ENCODE assay signal across 8 cellular contexts in genomic region chr17:1485748-1486376, GRCh38. TPM values are rescaled to one million over a fixed set of nuclear protein-coding genes. Genes with fewer than 3 reads are reported as not detected.
DNase-seq lines count a peak whose midpoint lies in the region; ATAC-seq and TF ChIP-seq lines count a peak whose summit lies in the region.

No MANE protein-coding gene starts in this region.

- H3K27ac Mint-ChIP-seq in activated T-cell treated with anti-CD3 and anti-CD28 coated beads, Interleukin-2, amount 50 U/mL, for 72 hours, result no peak overlapping the region
- no peak overlapping the region for H3K27ac Mint-ChIP-seq in nephron progenitor cell

- H3K4me1 Mint-ChIP-seq in activated T-cell treated with anti-CD3 and anti-CD28 coated beads, Interleukin-2, amount 50 U/mL, for 72 hours (ENCODE audit: low read depth), result peaks cover 33% of the 10 kb centered on the region
- H3K4me1 Mint-ChIP-seq in nephron progenitor cell, result peaks cover 63% of the 10 kb centered on the region

- H3K4me3 ChIP-seq in A673 (ENCODE audit: low read depth, low read length, poor library complexity, severe bottlenecking), result peak overlapping the region; percentile 79

- POLR2A ChIA-PET in A673 (lab: Charles Lee; ENCODE audit: low non-redundant PET), result no interaction called here

- intact Hi-C loops in A673 (cut with micrococcal nuclease; ENCODE audit: unreplicated experiment), result no loop called here

- peaks cover 12% of the 10 kb centered on the region for H3K4me1 ChIP-seq in A673 (ENCODE audit: insufficient read depth, low read length, poor library complexity, severe bottlenecking)

- H3K4me3 Mint-ChIP-seq in activated T-cell treated with anti-CD3 and anti-CD28 coated beads, Interleukin-2, amount 50 U/mL, for 72 hours, result peak overlapping the region; percentile 74 to 80
- H3K4me3 Mint-ChIP-seq in nephron progenitor cell, result no peak overlapping the region

- H3K9me3 Mint-ChIP-seq in activated T-cell treated with anti-CD3 and anti-CD28 coated beads, Interleukin-2, amount 50 U/mL, for 72 hours, result no peaks in the 10 kb centered on the region
- no peaks in the 10 kb centered on the region for H3K9me3 Mint-ChIP-seq in nephron progenitor cell

- H3K36me3 ChIP-seq in A673 (ENCODE audit: insufficient read depth, low read length, poor library complexity, severe bottlenecking), result peaks cover 18% of the 10 kb centered on the region

- BruUV-seq in A673 (replicated peaks; lab: Mats Ljungman, UMichigan), result no TSS peak

- H3K36me3 Mint-ChIP-seq in activated T-cell treated with anti-CD3 and anti-CD28 coated beads, Interleukin-2, amount 50 U/mL, for 72 hours (ENCODE audit: insufficient read depth in 2 of 2), result peaks cover 0 to 4% of the 10 kb centered on the region in 2 donors
- H3K36me3 Mint-ChIP-seq in nephron progenitor cell (ENCODE audit: low read depth), result peaks cover 14% of the 10 kb centered on the region

- no peaks in the 10 kb centered on the region for H3K27me3 ChIP-seq in A673 (replicated peaks; ENCODE audit: insufficient read depth, low read depth, low read length, poor library complexity)

- ATAC-seq in activated T-cell treated with anti-CD3 and anti-CD28 coated beads, Interleukin-2, amount 50 U/mL, for 72 hours (replicated peaks in 1 of 2), result peak; percentile 58 to 64

- H3K27ac ChIP-seq in A673 (ENCODE audit: low read depth, low read length, poor library complexity, severe bottlenecking), result peak overlapping the region; percentile 84

- peaks cover 7% of the 10 kb centered on the region for H3K27me3 Mint-ChIP-seq in activated T-cell treated with anti-CD3 and anti-CD28 coated beads, Interleukin-2, amount 50 U/mL, for 72 hours (ENCODE audit: low read depth)
- peaks cover 23% of the 10 kb centered on the region for H3K27me3 Mint-ChIP-seq in nephron progenitor cell (ENCODE audit: low read depth, poor library complexity)

- H3K9me3 ChIP-seq in A673 (ENCODE audit: low read depth, low read length, poor library complexity, severe bottlenecking), result no peaks in the 10 kb centered on the region

- TF ChIP-seq CTCF in A673 (conservative IDR thresholded peaks at IDR 0.05; ENCODE audit: low read depth, low read length) (no peak), nephron progenitor cell (IDR thresholded peaks at IDR 0.05) (no peak)

- peak; percentile 76 for DNase-seq in A673 (ENCODE audit: low spot score)
- peak; percentile 83 for DNase-seq in GM19238 (ENCODE audit: insufficient read length, low spot score)
- peak; percentile 62 for DNase-seq in NCI-H748 (lab: John Stamatoyannopoulos, UW; ENCODE audit: unreplicated experiment)
- DNase-seq in activated T-cell treated with anti-CD3 and anti-CD28 coated beads, Interleukin-2, amount 50 U/mL, for 72 hours, result peak; percentile 66 to 78
- DNase-seq in fibroblast of gingiva (ENCODE audit: low read depth), result peak; percentile 74
- peak; percentile 46 for DNase-seq in nephron progenitor cell
- DNase-seq in ureter (ENCODE audit: low spot score), result peak; percentile 71
- DNase-seq in NCI-H2029 treated with DMSO at 0.1 percent for 48 hours (lab: John Stamatoyannopoulos, UW), result no peak

- CTCF ChIA-PET in A673 (lab: Charles Lee), result no interaction called here

RNA-seq across cellular contexts. Expression of gene MYO1C, which starts 6.6 kb away (rescaled TPM):
- total RNA-seq in A673 (2021), result 101 and 103 TPM in 2 replicates
- 10 to 100 TPM; 32.8 to 49.9 TPM for total RNA-seq in activated T-cell treated with anti-CD3 and anti-CD28 coated beads, Interleukin-2, amount 50 U/mL, for 72 hours
- total RNA-seq in ureter, result 243 TPM

RNA-seq across cellular contexts. Expression of gene CRK, which starts 29.8 kb away (rescaled TPM):
- 85.9 and 86.5 TPM in 2 replicates for total RNA-seq in A673 (2021)
- 10 to 100 TPM; 18.7 to 22.9 TPM for total RNA-seq in activated T-cell treated with anti-CD3 and anti-CD28 coated beads, Interleukin-2, amount 50 U/mL, for 72 hours
- total RNA-seq in ureter, result 49.6 TPM

RNA-seq across cellular contexts. Expression of gene INPP5K, which starts 30.6 kb away (rescaled TPM):
- total RNA-seq in A673 (2021) (26.2 and 27.5 TPM in 2 replicates), ureter (50.7 TPM)
- 10 to 100 TPM; 48.4 to 51.2 TPM for total RNA-seq in activated T-cell treated with anti-CD3 and anti-CD28 coated beads, Interleukin-2, amount 50 U/mL, for 72 hours
